Comparison of ENCODE assay signal across 1 cellular context in the genomic region with DNA sequence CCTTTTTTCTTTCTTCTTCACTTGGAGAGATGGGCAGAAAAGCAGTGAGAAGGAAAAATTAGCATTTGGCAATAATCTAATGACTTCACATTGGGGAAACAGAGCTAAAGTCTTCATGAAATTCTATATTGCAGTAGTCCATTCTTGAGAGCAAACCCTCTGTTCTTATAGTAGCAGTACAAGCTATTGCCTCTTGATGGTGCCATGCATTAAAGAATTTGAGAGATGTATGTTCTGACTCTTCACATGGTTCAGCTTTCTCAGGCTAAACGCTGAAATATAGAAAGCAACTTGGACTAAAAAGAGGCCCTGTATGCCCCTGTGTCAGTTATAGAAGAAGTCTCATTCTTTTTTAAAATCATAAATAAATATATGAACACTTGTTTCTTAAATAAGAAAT.
TF ChIP-seq lines count a peak whose summit lies in the region.

No MANE protein-coding gene starts in this region.

TF ChIP-seq in H1, 55 proteins besides CTCF, POLR2A, EP300 and RAD21:
- TF ChIP-seq TAF7 (optimal IDR thresholded peaks at IDR 0.05; ENCODE audit: borderline replicate concordance, low read depth, low read length) = no peak
- TF ChIP-seq TCF12 (IDR thresholded peaks at IDR 0.05; ENCODE audit: low read depth, low read length) = no peak
- TF ChIP-seq KDM1A (IDR thresholded peaks at IDR 0.05; ENCODE audit: borderline replicate concordance, low read length) = no peak
- TF ChIP-seq, protein P1, sequence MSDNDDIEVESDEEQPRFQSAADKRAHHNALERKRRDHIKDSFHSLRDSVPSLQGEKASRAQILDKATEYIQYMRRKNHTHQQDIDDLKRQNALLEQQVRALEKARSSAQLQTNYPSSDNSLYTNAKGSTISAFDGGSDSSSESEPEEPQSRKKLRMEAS (IDR thresholded peaks at IDR 0.05) = no peak
- no peak for TF ChIP-seq SIX5 (IDR thresholded peaks at IDR 0.05; ENCODE audit: low read depth, low read length)
- TF ChIP-seq BCL11A (IDR thresholded peaks at IDR 0.05; ENCODE audit: low read depth in 2 of 2, low read length in 2 of 2) = no peak
- no peak for TF ChIP-seq PHF8 (conservative IDR thresholded peaks at IDR 0.05; ENCODE audit: low read depth, low read length)
- no peak for TF ChIP-seq MAFK (IDR thresholded peaks at IDR 0.05; ENCODE audit: low read depth, low read length)
- no peak for TF ChIP-seq KDM4A (IDR thresholded peaks at IDR 0.05; ENCODE audit: low read depth, low read length, severe bottlenecking)
- no peak for TF ChIP-seq CHD1 (IDR thresholded peaks at IDR 0.05; ENCODE audit: low read depth, low read length)
- no peak for TF ChIP-seq HDAC2 (IDR thresholded peaks at IDR 0.05; ENCODE audit: borderline replicate concordance in 1 of 2, low read depth in 2 of 2, low read length in 2 of 2)
- no peak for TF ChIP-seq EZH2 (IDR thresholded peaks at IDR 0.05; ENCODE audit: low read depth, low read length, severe bottlenecking)
- no peak for TF ChIP-seq ASH2L (IDR thresholded peaks at IDR 0.05; ENCODE audit: low read length)
- TF ChIP-seq SAP30 (IDR thresholded peaks at IDR 0.05; ENCODE audit: insufficient read depth, insufficient replicate concordance, low read length) = no peak
